Comparison of ENCODE assay signal across 8 cellular contexts in the genomic region with DNA sequence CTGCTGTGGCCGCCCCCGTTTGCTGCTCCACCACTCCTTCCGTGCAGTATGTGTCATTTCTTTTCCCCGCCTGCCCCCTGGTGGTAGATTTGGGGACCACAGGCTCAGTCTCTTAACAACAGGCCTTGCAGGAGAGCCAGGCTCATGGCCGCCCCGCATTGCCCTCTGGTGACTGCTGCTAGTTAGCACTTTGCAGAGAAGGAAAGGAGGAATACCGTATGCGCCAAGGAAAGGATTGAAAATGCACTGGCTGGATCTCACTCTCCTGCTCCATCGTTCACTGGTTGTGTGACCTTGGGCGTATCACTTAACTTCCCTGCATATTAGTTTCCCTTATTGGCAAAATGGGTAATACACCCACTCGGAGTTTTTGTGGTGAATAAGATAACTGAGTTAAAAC. TPM values are rescaled to one million over a fixed set of nuclear protein-coding genes. Genes with fewer than 3 reads are reported as not detected.
DNase-seq lines count a peak whose midpoint lies in the region; ATAC-seq and TF ChIP-seq lines count a peak whose summit lies in the region.

No MANE protein-coding gene starts in this region.

- DNase-seq in CD4-positive, alpha-beta T cell = peak; percentile 92 to 99 (median 98)
- DNase-seq in NCI-H524 (lab: John Stamatoyannopoulos, UW) (peak; percentile 98 to 99), cerebellar cortex (ENCODE audit: low spot score) (peak; percentile 96), left kidney (ENCODE audit: low read depth, low spot score) (peak; percentile 98)
- DNase-seq in activated CD4-positive, alpha-beta T cell treated with anti-CD3 and anti-CD28 coated beads for 1 hour = peak; percentile 95
- peak; percentile 92 to 97 for DNase-seq in stimulated activated CD4-positive, alpha-beta T cell treated with anti-CD3 and anti-CD28 coated beads, Interleukin-4, amount 100 ng/mL, for 4 hours

- POLR2A ChIA-PET in CD4-positive, alpha-beta T cell (lab: Charles Lee) = interaction anchor here (0.7 to 1.8 kb wide), 3 partner anchors 39 to 251 kb away, joined by 3 to 6 read pairs (median 3); a partner anchor contains a TSS

- intact Hi-C loops in CD4-positive, alpha-beta T cell (cut with DNase I, micrococcal nuclease) = loop anchor here (1.0 to 5.0 kb wide), 7 partner anchors 65 to 1765 kb away; no protein-coding TSS in a partner anchor

- CTCF ChIA-PET in CD4-positive, alpha-beta T cell (lab: Charles Lee) = interaction anchor here (0.7 to 1.7 kb wide), 16 partner anchors 9 to 294 kb away, joined by 3 to 7 read pairs (median 4); a partner anchor contains a TSS

- no peaks in the 10 kb centered on the region for H3K9me3 Mint-ChIP-seq in CD4-positive, alpha-beta T cell

- peaks cover 14% of the 10 kb centered on the region for H3K27me3 Mint-ChIP-seq in CD4-positive, alpha-beta T cell

- TF ChIP-seq CTCF in CD4-positive, alpha-beta T cell (IDR thresholded peaks at IDR 0.05) = peak; percentile 99

- no peak overlapping the region for H3K27ac ChIP-seq in CD4-positive, alpha-beta T cell (ENCODE audit: low read depth, low read length)

- H3K27ac Mint-ChIP-seq in CD4-positive, alpha-beta T cell = no peak overlapping the region

- H3K27me3 ChIP-seq in CD4-positive, alpha-beta T cell (ENCODE audit: control insufficient read depth, insufficient read depth, low read length) = peaks cover 7% of the 10 kb centered on the region

- peaks cover 10% of the 10 kb centered on the region for H3K4me1 Mint-ChIP-seq in CD4-positive, alpha-beta T cell (ENCODE audit: low read depth)

- H3K4me3 Mint-ChIP-seq in CD4-positive, alpha-beta T cell = no peak overlapping the region

- ATAC-seq in CD4-positive, alpha-beta T cell (ENCODE audit: poor library complexity) = peak; percentile 100
- peak; percentile 100 for ATAC-seq in GM19438 (IDR thresholded peaks at IDR 0.05; ENCODE audit: low read depth, unreplicated experiment)
- ATAC-seq in HG03469 (IDR thresholded peaks at IDR 0.05; ENCODE audit: unreplicated experiment) = peak; percentile 97

- H3K36me3 Mint-ChIP-seq in CD4-positive, alpha-beta T cell (ENCODE audit: low read depth) = no peaks in the 10 kb centered on the region

- no peaks in the 10 kb centered on the region for H3K9me3 ChIP-seq in CD4-positive, alpha-beta T cell (ENCODE audit: control insufficient read depth, low read length)

RNA-seq across cellular contexts. Expression of a gene that starts 39.3 kb away (rescaled TPM):
- 10 to 100 TPM; 21.2 to 22.6 TPM for total RNA-seq in CD4-positive, alpha-beta T cell
